8 cellular contexts compared by ENCODE assay signal in the genomic region with DNA sequence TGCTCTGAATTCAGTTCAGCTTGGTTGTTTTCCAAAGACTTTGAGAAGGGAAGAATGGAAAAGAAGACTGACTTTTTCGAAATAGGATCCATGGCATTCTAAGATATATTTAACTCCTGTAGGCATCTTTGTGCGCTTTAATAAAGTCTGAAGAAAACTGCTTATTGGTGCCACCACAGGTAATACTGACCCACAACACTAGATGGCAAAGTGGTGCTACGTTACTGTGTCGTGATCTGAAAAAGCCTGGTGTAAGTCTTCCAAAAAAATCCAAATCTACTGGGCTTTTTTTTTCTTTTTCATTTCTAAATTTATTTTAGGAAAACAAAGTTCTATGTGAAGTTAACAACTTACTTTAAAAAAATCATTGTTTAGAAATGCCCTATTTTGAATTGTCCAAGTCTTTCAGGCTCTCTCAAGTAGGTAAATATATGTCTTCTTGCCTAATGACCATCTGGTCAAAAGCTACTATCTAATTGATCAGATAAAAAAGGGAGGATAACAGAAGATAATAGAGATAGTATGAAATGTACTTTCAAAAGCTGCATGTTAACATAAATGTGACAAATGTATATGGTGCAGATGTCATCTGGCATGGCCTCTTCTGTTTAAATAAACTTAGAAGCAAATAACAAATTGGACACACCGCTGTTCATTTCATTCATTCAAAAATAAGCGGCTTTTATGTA. TPM values are rescaled to one million over a fixed set of nuclear protein-coding genes. Genes with fewer than 3 reads are reported as not detected.
DNase-seq lines count a peak whose midpoint lies in the region; ATAC-seq and TF ChIP-seq lines count a peak whose summit lies in the region.

No MANE protein-coding gene starts in this region.

- H3K4me1 ChIP-seq in lung (ENCODE audit: control insufficient read depth in 2 of 2, insufficient read depth in 2 of 2, low read length in 2 of 2) (no peaks in the 10 kb centered on the region), thoracic aorta (ENCODE audit: control insufficient read depth in 1 of 2, low read depth in 2 of 2) (no peaks in the 10 kb centered on the region)

- H3K4me3 ChIP-seq in lung (no peak overlapping the region), thoracic aorta (no peak overlapping the region)

- H3K27me3 ChIP-seq in lung (ENCODE audit: control insufficient read depth, insufficient read depth) (peaks cover 4% of the 10 kb centered on the region), thoracic aorta (replicated peaks; ENCODE audit: insufficient read depth) (no peaks in the 10 kb centered on the region)

- H3K36me3 ChIP-seq in lung (ENCODE audit: control insufficient read depth in 2 of 2, insufficient read depth in 2 of 2, low read length in 2 of 2) (no peaks in the 10 kb centered on the region), thoracic aorta (no peaks in the 10 kb centered on the region)

- POLR2A ChIA-PET in RWPE1 (lab: Yijun Ruan, JAX; ENCODE audit: low non-redundant PET), result no interaction called here

- CTCF ChIA-PET in RWPE1 (lab: Yijun Ruan, JAX), result interaction anchor here (0.6 to 0.7 kb wide), 3 partner anchors 331 to 1510 kb away, joined by 3 to 4 read pairs (median 3); no protein-coding TSS in a partner anchor

- WGBS in lung, 2 donors, result 31 to 32% methylated on average over 6 of the region's 6 CpGs

- TF ChIP-seq CTCF in RWPE1 (conservative IDR thresholded peaks at IDR 0.05; ENCODE audit: low read depth) (peak; percentile 52), lung (IDR thresholded peaks at IDR 0.05; ENCODE audit: control extremely low read depth, extremely low read depth) (peak; percentile 40), thoracic aorta (IDR thresholded peaks at IDR 0.05) (peak; percentile 54)

- H3K9me3 ChIP-seq in lung (ENCODE audit: control insufficient read depth in 2 of 2, insufficient read depth in 1 of 2, low read length in 1 of 2) (no peaks in the 10 kb centered on the region), thoracic aorta (no peaks in the 10 kb centered on the region)

- peak; percentile 52 for DNase-seq in NCI-H510A treated with DMSO at 0.1 percent for 48 hours (lab: John Stamatoyannopoulos, UW)
- DNase-seq in NCI-H510A (lab: John Stamatoyannopoulos, UW), result no peak
- DNase-seq in Kasumi-1 (lab: John Stamatoyannopoulos, UW), result peak; percentile 41 to 47
- DNase-seq in RWPE1 (ENCODE audit: low spot score), result peak; percentile 9
- DNase-seq in cerebellum (ENCODE audit: low spot score), result peak; percentile 16
- DNase-seq in lung (ENCODE audit: low spot score), result no peak
- DNase-seq in thoracic aorta (ENCODE audit: low spot score), result no peak

- ATAC-seq in lung (ENCODE audit: insufficient read depth, low FRiP score) (no peak), thoracic aorta (ENCODE audit: insufficient number of reproducible peaks, low FRiP score, low read depth) (no peak), GM18520 (IDR thresholded peaks at IDR 0.05; ENCODE audit: unreplicated experiment) (no peak)

- H3K27ac ChIP-seq in RWPE1 (no peak overlapping the region), lung (ENCODE audit: low read depth in 1 of 2, low read length in 1 of 2) (no peak overlapping the region), thoracic aorta (no peak overlapping the region)

RNA-seq across cellular contexts. Expression of a gene that starts 47.0 kb away (rescaled TPM):
- total RNA-seq in cerebellum (12.0 TPM), lung (100 to 1,000 TPM in 1 of 2 donors, 10 to 100 TPM in 1; 49.0 to 130 TPM), thoracic aorta (10 to 100 TPM; 46.3 to 59.2 TPM)
- polyA plus RNA-seq in lung, result 100 to 1,000 TPM in 1 of 2 donors, 10 to 100 TPM in 1; 84.7 to 156 TPM

Comparison
In these comparisons a context has a peak if more than half of its experiments do, and no peak if none do; other contexts are left out.
1. DNase-seq: peak in NCI-H510A treated with DMSO at 0.1 percent for 48 hours (single experiment), Kasumi-1 (2 of 2), RWPE1 (single experiment) and cerebellum (single experiment); none in NCI-H510A (single experiment), lung (single experiment) and thoracic aorta (single experiment).
2. Peak in every context shown above with its lines, with median percentiles within 50 percentile points of each other: CTCF ChIP-seq.